Comparison of ENCODE assay signal across 15 cellular contexts in genomic region chr3:7787871-7788828, GRCh38.
DNase-seq lines count a peak whose midpoint lies in the region.
"Had no signal": no experiment of that assay in that cellular context is flagged by ENCODE, and none has a peak within 500 bp of the region (broad histone marks: within the 10 kb centered on the region; RNA-seq: fewer than 3 reads in every experiment).

No MANE protein-coding gene starts in this region.

- H3K9me3 ChIP-seq in effector memory CD4-positive, alpha-beta T cell (ENCODE audit: control insufficient read depth, low read length): no peaks in the 10 kb centered on the region
- H3K9me3 ChIP-seq: body of pancreas, upper lobe of left lung had no signal

- H3K36me3 ChIP-seq in effector memory CD4-positive, alpha-beta T cell (ENCODE audit: control insufficient read depth, insufficient read depth, low read length): no peaks in the 10 kb centered on the region
- H3K36me3 ChIP-seq: upper lobe of left lung had no signal

- no peaks in the 10 kb centered on the region for H3K4me1 ChIP-seq in effector memory CD4-positive, alpha-beta T cell (ENCODE audit: control insufficient read depth, insufficient read depth, low read length, poor library complexity, severe bottlenecking)
- H3K4me1 ChIP-seq: body of pancreas, upper lobe of left lung had no signal

- no peak overlapping the region for H3K4me3 ChIP-seq in effector memory CD4-positive, alpha-beta T cell (ENCODE audit: insufficient read depth, low read depth, low read length, poor library complexity, severe bottlenecking)
- H3K4me3 ChIP-seq: body of pancreas, upper lobe of left lung had no signal

- H3K27ac ChIP-seq in effector memory CD4-positive, alpha-beta T cell (ENCODE audit: insufficient read depth, low read length, poor library complexity, severe bottlenecking): no peak overlapping the region
- H3K27ac ChIP-seq: body of pancreas, upper lobe of left lung had no signal

- DNase-seq in NCI-H748 (lab: John Stamatoyannopoulos, UW; ENCODE audit: unreplicated experiment) (peak; percentile 2), NCI-H748 treated with DMSO at 0.1 percent for 48 hours (lab: John Stamatoyannopoulos, UW) (no peak), SW480 (ENCODE audit: low spot score) (peak; percentile 4), glomerular visceral epithelial cell (ENCODE audit: extremely low spot score) (peak; percentile 2), renal cortical epithelial cell (ENCODE audit: low read depth) (peak; percentile 82), midbrain (lab: John Stamatoyannopoulos, UW) (no peak), cortex of kidney (lab: John Stamatoyannopoulos, UW) (no peak)
- no peak for DNase-seq in effector memory CD4-positive, alpha-beta T cell
- DNase-seq: activated CD8-positive, alpha-beta memory T cell treated with anti-CD3 and anti-CD28 coated beads, Interleukin-2, amount 10 ng/mL, durations not matched to agents 7 days and 5 days; body of pancreas; CD8-positive, alpha-beta memory T cell; GF-D8; NCI-H2171 treated with DMSO at 0.1 percent for 48 hours; stimulated activated CD4-positive, alpha-beta T cell treated with anti-CD3 and anti-CD28 coated beads, Interleukin-4, amount 100 ng/mL, for 1 hour had no signal

- H3K27me3 ChIP-seq in effector memory CD4-positive, alpha-beta T cell (replicated peaks; ENCODE audit: control insufficient read depth, insufficient read depth, low read length, poor library complexity, severe bottlenecking): no peaks in the 10 kb centered on the region
- H3K27me3 ChIP-seq: body of pancreas, upper lobe of left lung had no signal

Comparison
In these comparisons a context has a peak if more than half of its experiments do, and no peak if none do; other contexts are left out.
1. DNase-seq: peak in NCI-H748 (single experiment), SW480 (single experiment), glomerular visceral epithelial cell (single experiment) and renal cortical epithelial cell (single experiment); none in NCI-H748 treated with DMSO at 0.1 percent for 48 hours (single experiment), effector memory CD4-positive, alpha-beta T cell (0 of 3), midbrain (single experiment) and cortex of kidney (single experiment).